Comparison of ENCODE assay signal across 9 cellular contexts in genomic region chr1:67687198-67687545, GRCh38. TPM values are rescaled to one million over a fixed set of nuclear protein-coding genes. Genes with fewer than 3 reads are reported as not detected.
A peak's percentile ranks its signal among the peaks of the same experiment; 100 is the strongest.
DNase-seq lines count a peak whose midpoint lies in the region; ATAC-seq, FAIRE-seq and TF ChIP-seq lines count a peak whose summit lies in the region.
"Had no signal": no experiment of that assay in that cellular context is flagged by ENCODE, and none has a peak within 500 bp of the region (broad histone marks: within the 10 kb centered on the region; RNA-seq: fewer than 3 reads in every experiment).

No MANE protein-coding gene starts in this region.

- no peak overlapping the region for H3K23ac ChIP-seq in mesendoderm (ENCODE audit: low read length)

- no peak for TF ChIP-seq RAD21 in GM12878 (IDR thresholded peaks at IDR 0.05; ENCODE audit: insufficient read depth, low read depth, low read length)

- no peak for TF ChIP-seq EP300 in GM12878 (IDR thresholded peaks at IDR 0.05; ENCODE audit: borderline replicate concordance in 1 of 2, control insufficient read depth in 1 of 2, low read depth in 2 of 2, low read length in 2 of 2)

- H3K79me2 ChIP-seq in GM12878 (ENCODE audit: control insufficient read depth, insufficient read depth, low read length): peaks cover 25% of the 10 kb centered on the region
- peaks cover 20% of the 10 kb centered on the region for H3K79me2 ChIP-seq in mesendoderm (ENCODE audit: control insufficient read depth, insufficient read depth, low read length)

- WGBS in GM12878 (ENCODE audit: insufficient coverage, insufficient replicate concordance, low lambda C conversion rate, missing lambda C conversion rate): 0% methylated on average over 3 of the region's 3 CpGs
- no CpG with 5 or more reads among the region's 3 CpGs for WGBS in mesendoderm (ENCODE audit: extremely low coverage, insufficient coverage, low lambda C conversion rate)

- peak overlapping the region; percentile 1 for H2AK5ac ChIP-seq in mesendoderm (ENCODE audit: low read length)

- H3K27me3 ChIP-seq in GM12878 (replicated peaks in 1 of 2; ENCODE audit: control insufficient read depth in 2 of 2, insufficient read depth in 2 of 2, low read length in 1 of 2) (peaks cover 0 to 2% of the 10 kb centered on the region in 2 experiments; a peak in 2 of 4 replicates), mesendoderm (ENCODE audit: insufficient read depth, low read length, poor library complexity) (no peaks in the 10 kb centered on the region)

- peak overlapping the region; percentile 86 for H3K56ac ChIP-seq in mesendoderm (ENCODE audit: low read length)

- SMC1A ChIA-PET in GM12878 (lab: Charles Lee; ENCODE audit: uncharacterized antibody, unreplicated experiment): interaction anchor here (0.6 to 11.4 kb wide), 14 partner anchors 9 to 154 kb away, joined by 3 to 197 read pairs (median 5); no protein-coding TSS in a partner anchor

- peaks cover 8% of the 10 kb centered on the region for H3K4me1 ChIP-seq in GM12878 (ENCODE audit: control insufficient read depth, insufficient read depth, low read length)
- H3K4me1 ChIP-seq in mesendoderm (ENCODE audit: control insufficient read depth, low read depth, low read length): peaks cover 10% of the 10 kb centered on the region

- H3K9ac ChIP-seq in GM12878 (ENCODE audit: control insufficient read depth, insufficient read depth, low read length) (peak overlapping the region; percentile 87), mesendoderm (ENCODE audit: low read length) (peak overlapping the region; percentile 99)

- no peak for TF ChIP-seq POLR2A in GM12878 (IDR thresholded peaks at IDR 0.05; ENCODE audit: low read depth, low read length)

- no peak overlapping the region for H2AFZ ChIP-seq in GM12878 (ENCODE audit: control insufficient read depth, low read depth, low read length)

- H4K5ac ChIP-seq in mesendoderm (ENCODE audit: low read length): no peak overlapping the region

- H2BK15ac ChIP-seq in mesendoderm (replicated peaks; ENCODE audit: low read depth): no peak overlapping the region

- H4K8ac ChIP-seq in mesendoderm (ENCODE audit: low read depth, low read length): no peak overlapping the region

- no peaks in the 10 kb centered on the region for H4K20me1 ChIP-seq in GM12878 (ENCODE audit: control insufficient read depth, insufficient read depth)

- no peak overlapping the region for H3K4ac ChIP-seq in mesendoderm (ENCODE audit: low read depth, low read length)

- no peaks in the 10 kb centered on the region; the same call in 2 of the 3 replicates for H3K9me3 ChIP-seq in GM12878 (replicated peaks; ENCODE audit: control insufficient read depth, insufficient read depth, low read length)

- DNase-seq in AG04449 (ENCODE audit: low read depth, low spot score): no peak
- DNase-seq in HFF-Myc (ENCODE audit: extremely low read depth, low read depth): no peak
- peak; percentile 26 for DNase-seq in GM12878 (ENCODE audit: low read depth, low spot score)
- DNase-seq in mesendoderm: no peak
- no peak for DNase-seq in HPDE6-E6E7 (ENCODE audit: extremely low spot score)
- DNase-seq in CD1c-positive myeloid dendritic cell (ENCODE audit: extremely low spot score): no peak
- no peak for DNase-seq in NOMO-1 treated with DMSO at 0.1 percent for 48 hours (lab: John Stamatoyannopoulos, UW; ENCODE audit: unreplicated experiment)

- TF ChIP-seq CTCF in AG04449 (IDR thresholded peaks at IDR 0.05; ENCODE audit: insufficient read depth, low read length, missing control alignments) (no peak), HFF-Myc (IDR thresholded peaks at IDR 0.05; ENCODE audit: low read depth, low read length, missing control alignments) (no peak), GM12878 (IDR thresholded peaks at IDR 0.05 in 2 of 3, conservative IDR thresholded peaks at IDR 0.05 in 1 of 3; ENCODE audit: control insufficient read depth in 2 of 3, extremely low read depth in 1 of 3, insufficient read depth in 1 of 3, low read depth in 3 of 3, low read length in 3 of 3) (no peak)

- peak overlapping the region; percentile 41 for H2BK5ac ChIP-seq in mesendoderm (ENCODE audit: low read length)

- H3K36me3 ChIP-seq in GM12878 (ENCODE audit: control insufficient read depth in 2 of 2, insufficient read depth in 2 of 2, low read length in 1 of 2) (0 out of 4 replicates have a peak, but pooled peaks cover 0 to 3% of the 10 kb centered on the region in 2 experiments), mesendoderm (ENCODE audit: control insufficient read depth, insufficient read depth, low read length) (no peaks in the 10 kb centered on the region)

- peak; percentile 3; the same call in 2 of the 3 replicates for ATAC-seq in GM12878
- no peak for ATAC-seq in HG02588 (IDR thresholded peaks at IDR 0.05; ENCODE audit: unreplicated experiment)

- H3K4me2 ChIP-seq in GM12878 (ENCODE audit: control insufficient read depth, insufficient read depth): peak overlapping the region; percentile 93
- H3K4me2 ChIP-seq in mesendoderm (ENCODE audit: low read length): peak overlapping the region; percentile 88

- H3K4me3 ChIP-seq in AG04449 (ENCODE audit: low read depth, low read length) (peak overlapping the region; percentile 91), HFF-Myc (replicated peaks; ENCODE audit: low read depth, low read length) (peak overlapping the region; percentile 99), GM12878 (peak overlapping the region; percentile 81), mesendoderm (ENCODE audit: low read length) (peak overlapping the region; percentile 64)

- FAIRE-seq in GM12878 (lab: Jason Lieb, UNC): peak; percentile 78
- FAIRE-seq: endometrium had no signal

- BruUV-seq in GM12878 (replicated peaks; lab: Mats Ljungman, UMichigan): no TSS peak

- CTCF ChIA-PET in AG04449 (lab: Yijun Ruan, JAX): interaction anchor here (0.9 to 8.1 kb wide), 5 partner anchors 23 to 152 kb away, joined by 3 to 67 read pairs (median 23); no protein-coding TSS in a partner anchor
- CTCF ChIA-PET in GM12878 (lab: Yijun Ruan, JAX): interaction anchor here (0.9 to 8.6 kb wide), 12 partner anchors 10 to 152 kb away, joined by 3 to 107 read pairs (median 4); no protein-coding TSS in a partner anchor

- in situ Hi-C loops in GM12878 (cut with MboI): no loop called here

- POLR2A ChIA-PET in AG04449 (lab: Yijun Ruan, JAX) (interaction anchor here (0.6 to 5.3 kb wide), 15 partner anchors 28 to 216 kb away, joined by 3 to 60 read pairs (median 5); no protein-coding TSS in a partner anchor), GM12878 (lab: Charles Lee) (interaction anchor here (0.7 to 4.2 kb wide), 6 partner anchors 11 to 73 kb away, joined by 3 to 33 read pairs (median 3); no protein-coding TSS in a partner anchor)

- H2BK120ac ChIP-seq in mesendoderm (ENCODE audit: low read depth, low read length): no peak overlapping the region

- H3K27ac ChIP-seq in GM12878 (ENCODE audit: control insufficient read depth, insufficient read depth) (peak overlapping the region; percentile 83), mesendoderm (ENCODE audit: low read depth, low read length) (peak overlapping the region; percentile 27)

- peaks cover 4% of the 10 kb centered on the region for H3K79me1 ChIP-seq in mesendoderm (ENCODE audit: low read length)

- H3K18ac ChIP-seq in mesendoderm (ENCODE audit: low read length): peak overlapping the region; percentile 92

- RAD21 ChIA-PET in GM12878 (lab: Charles Lee; ENCODE audit: unreplicated experiment): interaction anchor here (0.8 to 11.0 kb wide), 9 partner anchors 47 to 155 kb away, joined by 3 to 225 read pairs (median 4); no protein-coding TSS in a partner anchor

- intact Hi-C loops in GM12878 (cut with micrococcal nuclease; ENCODE audit: unreplicated experiment): loop anchor here (2.0 to 10.0 kb wide), 5 partner anchors 45 to 352 kb away; partner anchors contain the start of gene SERBP1

TF ChIP-seq in GM12878, 131 proteins besides CTCF, POLR2A, EP300 and RAD21:
- peak; percentile 93; the same call in 2 of the 3 replicates for TF ChIP-seq POU2F2 (IDR thresholded peaks at IDR 0.05; ENCODE audit: borderline replicate concordance, low read depth, low read length)
- TF ChIP-seq POLR2AphosphoS2 (IDR thresholded peaks at IDR 0.05; ENCODE audit: low read depth, low read length): 0 out of 2 replicates have a peak, but pooled peaks have one; percentile 20
- TF ChIP-seq ATF7 (IDR thresholded peaks at IDR 0.05; ENCODE audit: low read depth): no peak
- no peak for TF ChIP-seq ZZZ3 (IDR thresholded peaks at IDR 0.05; ENCODE audit: control insufficient read depth, insufficient read length, low read depth)
- no peak for TF ChIP-seq CREM (IDR thresholded peaks at IDR 0.05; ENCODE audit: low read depth)
- TF ChIP-seq SMAD5 (IDR thresholded peaks at IDR 0.05; ENCODE audit: low read depth): no peak
- no peak for TF ChIP-seq ZNF207 (IDR thresholded peaks at IDR 0.05; ENCODE audit: borderline replicate concordance)
TF ChIP-seq in GM12878: peak in this region for 2.

RNA-seq across cellular contexts. Expression of gene GADD45A, which starts 2.2 kb away (rescaled TPM):
- total RNA-seq in GM12878 (2013; cell fraction: nucleolus; rRNA removed): 18.1 and 22.4 TPM in 2 replicates
- total RNA-seq in GM12878 (2014; rRNA removed) (18.4 and 19.7 TPM in 2 replicates), GM12878 (2014; rRNA removed; fragmentation: Illumina TruSeq; extraction: Trizol) (13.0 and 14.6 TPM in 2 replicates), GM12878 (2021) (25.7 and 26.1 TPM in 2 replicates)
- polyA plus RNA-seq in GM12878 (2011; ENCODE audit: low read depth): 14.5 TPM
- polyA plus RNA-seq in GM12878 (2011; rRNA removed) (20.6 and 27.8 TPM in 2 replicates), GM12878 (2014; fragmentation: Illumina TruSeq; extraction: Trizol) (16.1 and 29.0 TPM in 2 replicates), GM12878 (2014; fragmentation: Nextera tagmentation; extraction: Ambion mirVana) (1 to 10 TPM; 4.7 to 9.3 TPM), GM12878 (2014; rRNA removed) (18.7 and 20.0 TPM in 2 replicates), GM12878 (2016; fragmentation: Nextera tagmentation; extraction: Ambion mirVana) (10 to 100 TPM; 41.2 to 48.9 TPM)
- polyA plus RNA-seq in GM12878 (2011; cell fraction: cytosol; rRNA removed): 24.3 and 24.4 TPM in 2 replicates
- polyA plus RNA-seq in GM12878 (2011; cell fraction: nucleus; rRNA removed): 41.6 and 53.4 TPM in 2 replicates
- 31.6 and 44.9 TPM in 2 replicates for polyA plus RNA-seq in GM12878 (2012)
- 5.9 and 6.2 TPM in 2 replicates for polyA minus RNA-seq in GM12878 (2011; rRNA and poly(A)+ RNA removed)
- polyA minus RNA-seq in GM12878 (2011; cell fraction: cytosol; rRNA and poly(A)+ RNA removed): 8.7 and 13.5 TPM in 2 replicates
- 29.6 and 39.4 TPM in 2 replicates for polyA minus RNA-seq in GM12878 (2011; cell fraction: nucleus; rRNA and poly(A)+ RNA removed)
- 33.2 TPM for polyA plus RNA-seq in mesendoderm (2013, experiment 1 of 2)
- 33.5 TPM for polyA plus RNA-seq in mesendoderm (2013, experiment 2 of 2)
